ENCODE assay signal across 18 cellular contexts in genomic region chr1:30472526-30472925, GRCh38.
A peak's percentile ranks its signal among the peaks of the same experiment; 100 is the strongest.
DNase-seq lines count a peak whose midpoint lies in the region; ATAC-seq and TF ChIP-seq lines count a peak whose summit lies in the region.
"Had no signal": no experiment of that assay in that cellular context is flagged by ENCODE, and none has a peak within 500 bp of the region (broad histone marks: within the 10 kb centered on the region; RNA-seq: fewer than 3 reads in every experiment).

No MANE protein-coding gene starts in this region.

- H3K36me3 ChIP-seq in RWPE2 (ENCODE audit: low read depth), result no peaks in the 10 kb centered on the region

- H3K27ac ChIP-seq in RWPE2 (ENCODE audit: poor library complexity, severe bottlenecking), result no peak overlapping the region
- H3K27ac ChIP-seq: A549 had no signal

- intact Hi-C loops in sciatic nerve (cut with DNase I), result no loop called here

- H3K4me1 ChIP-seq in RWPE2 (ENCODE audit: insufficient read depth, poor library complexity, severe bottlenecking), result no peaks in the 10 kb centered on the region
- H3K4me1 ChIP-seq: A549 had no signal

- TF ChIP-seq CTCF in AG09309 (IDR thresholded peaks at IDR 0.05; ENCODE audit: control insufficient read depth, insufficient read depth, low read depth, low read length, missing control alignments) (peak; percentile 1), RWPE2 (IDR thresholded peaks at IDR 0.05; ENCODE audit: poor library complexity, severe bottlenecking) (no peak)

- ATAC-seq in RWPE2 (ENCODE audit: low read depth), result no peak
- ATAC-seq in sciatic nerve, result no peak
- no peak for ATAC-seq in GM18909 (IDR thresholded peaks at IDR 0.05; ENCODE audit: poor library complexity, unreplicated experiment)
- ATAC-seq: A549 had no signal

- no peaks in the 10 kb centered on the region for H3K9me3 ChIP-seq in RWPE2 (ENCODE audit: severe bottlenecking)
- H3K9me3 ChIP-seq: A549 had no signal

- H3K4me3 ChIP-seq in AG09309 (ENCODE audit: control insufficient read depth, low read depth, low read length) (no peak overlapping the region), RWPE2 (ENCODE audit: severe bottlenecking) (no peak overlapping the region)
- H3K4me3 ChIP-seq: A549 had no signal

- peak; percentile 43 for DNase-seq in activated effector memory CD4-positive, alpha-beta T cell treated with anti-CD3 and anti-CD28 coated beads, Interleukin-2, amount 50 U/mL, for 16 hours
- no peak for DNase-seq in activated effector memory CD4-positive, alpha-beta T cell treated with Interleukin-2 at 50 U/mL for 16 hours
- DNase-seq in AG09309 (ENCODE audit: low read depth) (no peak), RWPE2 (ENCODE audit: low spot score) (peak; percentile 34), sciatic nerve (ENCODE audit: low spot score) (peak; percentile 35), NCI-H446 (lab: John Stamatoyannopoulos, UW) (no peak), midbrain (lab: John Stamatoyannopoulos, UW) (no peak)
- DNase-seq: CD4-positive, CD25-positive, alpha-beta regulatory T cell; DMS79; Karpas-422; MV-4-11; NCI-H1105 treated with DMSO at 0.1 percent for 48 hours; NCI-H2029 treated with DMSO at 0.1 percent for 48 hours; NCI-H226; NCI-H526; SIG-M5 had no signal

- no peaks in the 10 kb centered on the region for H3K27me3 ChIP-seq in RWPE2 (ENCODE audit: insufficient read depth, poor library complexity, severe bottlenecking)

Comparison
In these comparisons a context has a peak if more than half of its experiments do, and no peak if none do; other contexts are left out.
1. DNase-seq: peak in activated effector memory CD4-positive, alpha-beta T cell treated with anti-CD3 and anti-CD28 coated beads, Interleukin-2, amount 50 U/mL, for 16 hours (single experiment), RWPE2 (single experiment) and sciatic nerve (single experiment); none in activated effector memory CD4-positive, alpha-beta T cell treated with Interleukin-2 at 50 U/mL for 16 hours (single experiment), AG09309 (single experiment), NCI-H446 (0 of 2) and midbrain (single experiment).